Comparison of ENCODE assay signal across 9 cellular contexts in genomic region chr18:79982736-79983135, GRCh38. TPM values are rescaled to one million over a fixed set of nuclear protein-coding genes. Genes with fewer than 3 reads are reported as not detected.
DNase-seq lines count a peak whose midpoint lies in the region; ATAC-seq lines count a peak whose summit lies in the region.
"Had no signal": no experiment of that assay in that cellular context is flagged by ENCODE, and none has a peak within 500 bp of the region (broad histone marks: within the 10 kb centered on the region; RNA-seq: fewer than 3 reads in every experiment).

No MANE protein-coding gene starts in this region.

- DNase-seq in activated CD4-positive, alpha-beta memory T cell treated with anti-CD3 and anti-CD28 coated beads for 36 hours, result peak; percentile 66
- DNase-seq in NCI-H345 (lab: John Stamatoyannopoulos, UW) (no peak), GM19240 (ENCODE audit: insufficient read length, low spot score) (no peak), cerebellar cortex (ENCODE audit: low spot score) (no peak), GM19238 (ENCODE audit: insufficient read length, low spot score) (no peak)
- DNase-seq: NCI-H1105 had no signal

- peak overlapping the region; percentile 53 for H3K27ac Mint-ChIP-seq in activated CD4-positive, alpha-beta memory T cell treated with anti-CD3 and anti-CD28 coated beads for 36 hours

- peak overlapping the region in 3 of 11 experiments; percentile 3 to 31 (median 17); a peak in 3 of 22 replicates for H3K9ac ChIP-seq in BLaER1 treated with 17β-estradiol and CSF1 and Interleukin-3, amounts not matched to agents 10 nM and 100 nM

- POLR2A ChIA-PET in activated CD4-positive, alpha-beta memory T cell treated with anti-CD3 and anti-CD28 coated beads for 36 hours (lab: Charles Lee), result no interaction called here

- peaks cover 37% of the 10 kb centered on the region for H3K36me3 Mint-ChIP-seq in activated CD4-positive, alpha-beta memory T cell treated with anti-CD3 and anti-CD28 coated beads for 36 hours

- no peak overlapping the region for H3K4me3 ChIP-seq in BLaER1 treated with 17β-estradiol and CSF1 and Interleukin-3, amounts not matched to agents 10 nM and 100 nM

- peak overlapping the region in 7 of 11 experiments; percentile 6 to 59 (median 24); a peak in 12 of 22 replicates for H3K27ac ChIP-seq in BLaER1 treated with 17β-estradiol and CSF1 and Interleukin-3, amounts not matched to agents 10 nM and 100 nM
- H3K27ac ChIP-seq in layer of hippocampus (ENCODE audit: low read depth, low read length), result peak overlapping the region; percentile 60

- H3K4me1 ChIP-seq in BLaER1 treated with 17β-estradiol and CSF1 and Interleukin-3, amounts not matched to agents 10 nM and 100 nM, result peaks cover 16 to 56% (median 39%) of the 10 kb centered on the region in 10 experiments

- no peak overlapping the region for H3K4me3 Mint-ChIP-seq in activated CD4-positive, alpha-beta memory T cell treated with anti-CD3 and anti-CD28 coated beads for 36 hours

- CTCF ChIA-PET in activated CD4-positive, alpha-beta memory T cell treated with anti-CD3 and anti-CD28 coated beads for 36 hours (lab: Charles Lee), result no interaction called here

- ATAC-seq in GM18868 (IDR thresholded peaks at IDR 0.05; ENCODE audit: unreplicated experiment), result peak; percentile 46

- peak overlapping the region in 8 of 11 experiments; percentile 15 to 67 (median 46); a peak in 13 of 22 replicates for H3K4me2 ChIP-seq in BLaER1 treated with 17β-estradiol and CSF1 and Interleukin-3, amounts not matched to agents 10 nM and 100 nM

- peaks cover 70% of the 10 kb centered on the region for H3K4me1 Mint-ChIP-seq in activated CD4-positive, alpha-beta memory T cell treated with anti-CD3 and anti-CD28 coated beads for 36 hours (ENCODE audit: low read depth)

- H3K27me3 ChIP-seq in BLaER1 treated with 17β-estradiol and CSF1 and Interleukin-3, amounts not matched to agents 10 nM and 100 nM, result no peaks in the 10 kb centered on the region
- H3K27me3 ChIP-seq in layer of hippocampus (ENCODE audit: control insufficient read depth, insufficient read depth, low read length), result no peaks in the 10 kb centered on the region

- H3K27me3 Mint-ChIP-seq in activated CD4-positive, alpha-beta memory T cell treated with anti-CD3 and anti-CD28 coated beads for 36 hours, result no peaks in the 10 kb centered on the region

- peaks cover 99 to 100% (median 100%) of the 10 kb centered on the region in 11 experiments for H4K20me1 ChIP-seq in BLaER1 treated with 17β-estradiol and CSF1 and Interleukin-3, amounts not matched to agents 10 nM and 100 nM

- H3K36me3 ChIP-seq in BLaER1 treated with 17β-estradiol and CSF1 and Interleukin-3, amounts not matched to agents 10 nM and 100 nM, result peaks cover 40 to 80% (median 73%) of the 10 kb centered on the region in 11 experiments

- H3K9me3 Mint-ChIP-seq in activated CD4-positive, alpha-beta memory T cell treated with anti-CD3 and anti-CD28 coated beads for 36 hours, result no peaks in the 10 kb centered on the region

- no peaks in the 10 kb centered on the region for H3K9me3 ChIP-seq in BLaER1 treated with 17β-estradiol and CSF1 and Interleukin-3, amounts not matched to agents 10 nM and 100 nM (replicated peaks in 1 of 11)

- intact Hi-C loops in activated CD4-positive, alpha-beta memory T cell treated with anti-CD3 and anti-CD28 coated beads for 36 hours (cut with micrococcal nuclease), result no loop called here

RNA-seq across cellular contexts. Expression of gene TXNL4A, which starts 5.6 kb away (rescaled TPM):
- total RNA-seq in activated CD4-positive, alpha-beta memory T cell treated with anti-CD3 and anti-CD28 coated beads for 36 hours, result 100 to 1,000 TPM; 169 to 175 TPM

RNA-seq across cellular contexts. Expression of gene HSBP1L1, which starts 18.3 kb away (rescaled TPM):
- 1 to 10 TPM; 8.5 to 8.8 TPM for total RNA-seq in activated CD4-positive, alpha-beta memory T cell treated with anti-CD3 and anti-CD28 coated beads for 36 hours

RNA-seq across cellular contexts. Expression of gene SLC66A2, which starts 31.3 kb away (rescaled TPM):
- total RNA-seq in activated CD4-positive, alpha-beta memory T cell treated with anti-CD3 and anti-CD28 coated beads for 36 hours, result 10 to 100 TPM; 27.2 to 29.5 TPM

RNA-seq across cellular contexts. Expression of gene RBFA, which starts 51.5 kb away (rescaled TPM):
- 10 to 100 TPM; 29.5 to 31.8 TPM for total RNA-seq in activated CD4-positive, alpha-beta memory T cell treated with anti-CD3 and anti-CD28 coated beads for 36 hours
